ENCODE assay signal across 12 cellular contexts in genomic region chr22:38032681-38033521, GRCh38. TPM values are rescaled to one million over a fixed set of nuclear protein-coding genes. Genes with fewer than 3 reads are reported as not detected.
DNase-seq lines count a peak whose midpoint lies in the region; ATAC-seq and TF ChIP-seq lines count a peak whose summit lies in the region.
"Had no signal": no experiment of that assay in that cellular context is flagged by ENCODE, and none has a peak within 500 bp of the region (broad histone marks: within the 10 kb centered on the region; RNA-seq: fewer than 3 reads in every experiment).

No MANE protein-coding gene starts in this region.

- H3K36me3 ChIP-seq in lower lobe of right lung: no peaks in the 10 kb centered on the region
- H3K36me3 ChIP-seq: right atrium auricular region had no signal

- TF ChIP-seq CTCF in AG04450 (IDR thresholded peaks at IDR 0.05; ENCODE audit: low read depth, low read length): no peak
- TF ChIP-seq CTCF in astrocyte of the spinal cord (IDR thresholded peaks at IDR 0.05; ENCODE audit: low read depth, low read length): no peak
- TF ChIP-seq CTCF in lower lobe of right lung (IDR thresholded peaks at IDR 0.05): no peak

- peaks cover 24% of the 10 kb centered on the region for H3K4me1 ChIP-seq in lower lobe of right lung

- intact Hi-C loops in lower lobe of right lung (cut with DNase I): no loop called here

- H3K27ac ChIP-seq in AG04450 (ENCODE audit: low read depth, low read length) (peak overlapping the region; percentile 11), lower lobe of right lung (peak overlapping the region; percentile 65)

- H3K4me1 Mint-ChIP-seq in stimulated activated naive CD8-positive, alpha-beta T cell treated with anti-CD3 and anti-CD28 coated beads, Interleukin-15, amount 100 ng/mL, for 72 hours: no peaks in the 10 kb centered on the region

- POLR2A ChIA-PET in AG04450 (lab: Yijun Ruan, JAX): interaction anchor here (0.5 kb wide), 1 partner anchor 10 kb away, joined by 6 read pairs; no protein-coding TSS in a partner anchor

- CTCF ChIA-PET in AG04450 (lab: Charles Lee): no interaction called here

- ATAC-seq in lower lobe of right lung (peak in 1 of 2 donors; percentile 13), GM19035 (IDR thresholded peaks at IDR 0.05; ENCODE audit: unreplicated experiment) (no peak), GM18505 (IDR thresholded peaks at IDR 0.05; ENCODE audit: unreplicated experiment) (no peak)
- no peak for ATAC-seq in stimulated activated naive CD8-positive, alpha-beta T cell treated with anti-CD3 and anti-CD28 coated beads, Interleukin-15, amount 100 ng/mL, for 72 hours
- ATAC-seq: CD8-positive, alpha-beta T cell had no signal

- in situ Hi-C loops in astrocyte of the spinal cord (cut with HindIII; ENCODE audit: low sequenced_read_pairs): no loop called here

- H3K9me3 ChIP-seq in AG04450 (ENCODE audit: control insufficient read depth, insufficient read depth, low read length) (no peaks in the 10 kb centered on the region), lower lobe of right lung (no peaks in the 10 kb centered on the region)
- H3K9me3 ChIP-seq: right atrium auricular region had no signal

- no peak for TF ChIP-seq POLR2A in GM18505 (IDR thresholded peaks at IDR 0.05; ENCODE audit: borderline replicate concordance, extremely low read depth, insufficient read depth, insufficient read length)

- H3K27me3 ChIP-seq in AG04450 (ENCODE audit: control insufficient read depth, insufficient read depth, low read length) (peaks cover 1% of the 10 kb centered on the region), lower lobe of right lung (ENCODE audit: low read depth) (no peaks in the 10 kb centered on the region)
- H3K27me3 ChIP-seq: right atrium auricular region had no signal

- H3K27me3 Mint-ChIP-seq in stimulated activated naive CD8-positive, alpha-beta T cell treated with anti-CD3 and anti-CD28 coated beads, Interleukin-15, amount 100 ng/mL, for 72 hours: no peaks in the 10 kb centered on the region

- no peak overlapping the region for H3K27ac Mint-ChIP-seq in stimulated activated naive CD8-positive, alpha-beta T cell treated with anti-CD3 and anti-CD28 coated beads, Interleukin-15, amount 100 ng/mL, for 72 hours
- H3K27ac Mint-ChIP-seq: activated naive CD4-positive, alpha-beta T cell treated with anti-CD3 and anti-CD28 coated beads for 36 hours; CD8-positive, alpha-beta T cell had no signal

- DNase-seq in AG04450 (ENCODE audit: low read depth, low spot score) (peak; percentile 61), HT1080 (ENCODE audit: low read depth) (peak; percentile 19), astrocyte of the spinal cord (ENCODE audit: low read depth, low spot score) (peak; percentile 78), lower lobe of right lung (no peak), NCI-H2227 treated with DMSO at 0.1 percent for 48 hours (lab: John Stamatoyannopoulos, UW) (no peak)
- DNase-seq in stimulated activated naive CD8-positive, alpha-beta T cell treated with anti-CD3 and anti-CD28 coated beads, Interleukin-15, amount 100 ng/mL, for 72 hours: no peak
- DNase-seq: activated naive CD4-positive, alpha-beta T cell treated with anti-CD3 and anti-CD28 coated beads for 36 hours; CD8-positive, alpha-beta T cell; NCI-H1930 had no signal

- no peaks in the 10 kb centered on the region for H3K9me3 Mint-ChIP-seq in stimulated activated naive CD8-positive, alpha-beta T cell treated with anti-CD3 and anti-CD28 coated beads, Interleukin-15, amount 100 ng/mL, for 72 hours
- H3K9me3 Mint-ChIP-seq: activated naive CD4-positive, alpha-beta T cell treated with anti-CD3 and anti-CD28 coated beads for 36 hours; CD8-positive, alpha-beta T cell had no signal

- no peak overlapping the region for H3K4me3 ChIP-seq in AG04450 (ENCODE audit: low read depth, low read length)
- H3K4me3 ChIP-seq in astrocyte of the spinal cord (ENCODE audit: low read depth, low read length): no peak overlapping the region
- H3K4me3 ChIP-seq in lower lobe of right lung: no peak overlapping the region
- H3K4me3 ChIP-seq: right atrium auricular region had no signal

- no peak overlapping the region for H3K4me3 Mint-ChIP-seq in stimulated activated naive CD8-positive, alpha-beta T cell treated with anti-CD3 and anti-CD28 coated beads, Interleukin-15, amount 100 ng/mL, for 72 hours
- H3K4me3 Mint-ChIP-seq: activated naive CD4-positive, alpha-beta T cell treated with anti-CD3 and anti-CD28 coated beads for 36 hours; CD8-positive, alpha-beta T cell had no signal

RNA-seq across cellular contexts. Expression of gene PICK1, which starts 24.3 kb away (rescaled TPM):
- 10.5 and 11.5 TPM in 2 replicates for polyA plus RNA-seq in AG04450 (2011; rRNA removed)
- polyA minus RNA-seq in AG04450 (2011; rRNA and poly(A)+ RNA removed): 11.3 and 14.7 TPM in 2 replicates
- 25.4 and 27.0 TPM in 2 replicates for total RNA-seq in HT1080 (2014; rRNA removed; shearing (Covaris generic))
- polyA plus RNA-seq in HT1080 (2015; cell fraction: cytosol; rRNA removed): 16.6 and 19.0 TPM in 2 replicates
- 54.3 and 62.1 TPM in 2 replicates for polyA plus RNA-seq in HT1080 (2015; cell fraction: nucleus; rRNA removed)
- total RNA-seq in lower lobe of right lung: 35.4 TPM

RNA-seq across cellular contexts. Expression of gene SOX10, which starts 48.5 kb away (rescaled TPM):
- polyA plus RNA-seq in AG04450 (2011; rRNA removed): not detected in 2 replicates
- not detected in 2 replicates for polyA minus RNA-seq in AG04450 (2011; rRNA and poly(A)+ RNA removed)
- not detected in 2 replicates for total RNA-seq in HT1080 (2014; rRNA removed; shearing (Covaris generic))
- not detected in 2 replicates for polyA plus RNA-seq in HT1080 (2015; cell fraction: cytosol; rRNA removed)
- polyA plus RNA-seq in HT1080 (2015; cell fraction: nucleus; rRNA removed): not detected in 2 replicates
- total RNA-seq in lower lobe of right lung: not detected
- total RNA-seq: activated naive CD4-positive, alpha-beta T cell treated with anti-CD3 and anti-CD28 coated beads for 36 hours; CD8-positive, alpha-beta T cell had no signal

RNA-seq across cellular contexts. Expression of gene SLC16A8, which starts 51.1 kb away (rescaled TPM):
- polyA plus RNA-seq in AG04450 (2011; rRNA removed): 0.11 TPM in 1 of 2 replicates, not detected in the other
- not detected in 2 replicates for polyA minus RNA-seq in AG04450 (2011; rRNA and poly(A)+ RNA removed)
- not detected in 2 replicates for total RNA-seq in HT1080 (2014; rRNA removed; shearing (Covaris generic))
- polyA plus RNA-seq in HT1080 (2015; cell fraction: cytosol; rRNA removed): not detected in 2 replicates
- polyA plus RNA-seq in HT1080 (2015; cell fraction: nucleus; rRNA removed): not detected in 2 replicates
- 0.24 TPM for total RNA-seq in lower lobe of right lung
- total RNA-seq: activated naive CD4-positive, alpha-beta T cell treated with anti-CD3 and anti-CD28 coated beads for 36 hours; CD8-positive, alpha-beta T cell had no signal

Comparison
In these comparisons a context has a peak if more than half of its experiments do, and no peak if none do; other contexts are left out.
1. DNase-seq: peak in AG04450 (single experiment), HT1080 (single experiment) and astrocyte of the spinal cord (single experiment); none in lower lobe of right lung (single experiment), stimulated activated naive CD8-positive, alpha-beta T cell treated with anti-CD3 and anti-CD28 coated beads, Interleukin-15, amount 100 ng/mL, for 72 hours (0 of 2) and NCI-H2227 treated with DMSO at 0.1 percent for 48 hours (single experiment).